ENCODE assay signal across 16 cellular contexts in the genomic region with DNA sequence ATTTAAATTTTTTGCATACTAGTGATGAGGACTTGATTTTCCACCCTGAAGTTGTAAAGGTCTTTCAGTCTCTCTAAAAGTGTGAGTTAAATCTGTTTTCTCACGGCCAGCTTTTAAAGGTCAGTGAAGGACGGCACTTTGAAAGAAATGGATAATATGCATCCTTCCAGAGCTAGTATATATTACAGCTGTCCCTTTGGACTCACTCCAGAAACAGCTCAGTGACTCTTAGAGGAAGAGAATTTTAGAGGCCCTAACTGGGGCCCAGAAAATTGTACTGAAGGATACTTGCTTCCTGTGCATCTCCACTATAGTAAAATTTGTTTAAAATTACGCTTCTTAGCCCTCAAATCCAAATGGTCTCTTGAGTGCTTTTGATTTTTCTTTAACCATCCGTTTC. TPM values are rescaled to one million over a fixed set of nuclear protein-coding genes. Genes with fewer than 3 reads are reported as not detected.
DNase-seq lines count a peak whose midpoint lies in the region; ATAC-seq and TF ChIP-seq lines count a peak whose summit lies in the region.
"Had no signal": no experiment of that assay in that cellular context is flagged by ENCODE, and none has a peak within 500 bp of the region (broad histone marks: within the 10 kb centered on the region; RNA-seq: fewer than 3 reads in every experiment).

No MANE protein-coding gene starts in this region.

- H3K9ac ChIP-seq in OCI-LY1 (ENCODE audit: low read length) (no peak overlapping the region), fibroblast of lung (ENCODE audit: insufficient read depth, low read length) (no peak overlapping the region), neural progenitor cell (no peak overlapping the region)

- H3K4me1 Mint-ChIP-seq in nephron: peaks cover 39% of the 10 kb centered on the region
- H3K4me1 Mint-ChIP-seq in neural progenitor cell: no peaks in the 10 kb centered on the region

- peaks cover 19% of the 10 kb centered on the region for H3K4me1 ChIP-seq in OCI-LY1 (ENCODE audit: insufficient read depth, low read length, severe bottlenecking)
- H3K4me1 ChIP-seq in fibroblast of lung (ENCODE audit: control insufficient read depth, extremely low read depth, insufficient read depth, low read length): peaks cover 4% of the 10 kb centered on the region
- no peaks in the 10 kb centered on the region for H3K4me1 ChIP-seq in neural progenitor cell
- H3K4me1 ChIP-seq: prostate gland had no signal

- H3K36me3 ChIP-seq in OCI-LY1 (ENCODE audit: insufficient read depth, low read length) (no peaks in the 10 kb centered on the region), fibroblast of lung (ENCODE audit: control insufficient read depth, insufficient read depth, low read length) (no peaks in the 10 kb centered on the region), neural progenitor cell (no peaks in the 10 kb centered on the region)
- H3K36me3 ChIP-seq: prostate gland had no signal

- H3K27me3 ChIP-seq in OCI-LY1 (ENCODE audit: insufficient read depth, low read length) (no peaks in the 10 kb centered on the region), fibroblast of lung (ENCODE audit: control insufficient read depth, insufficient read depth, low read length) (no peaks in the 10 kb centered on the region), neural progenitor cell (no peaks in the 10 kb centered on the region)

- H4K20me1 ChIP-seq in OCI-LY1 (ENCODE audit: insufficient read depth, low read length) (no peaks in the 10 kb centered on the region), fibroblast of lung (ENCODE audit: control insufficient read depth, extremely low read depth, insufficient read depth, low read length) (no peaks in the 10 kb centered on the region), neural progenitor cell (ENCODE audit: low read depth) (peaks cover 6% of the 10 kb centered on the region)

- H2AFZ ChIP-seq in OCI-LY1 (ENCODE audit: low read length) (no peak overlapping the region), fibroblast of lung (ENCODE audit: low read length) (no peak overlapping the region), neural progenitor cell (replicated peaks) (no peak overlapping the region)

- no peaks in the 10 kb centered on the region for H3K9me3 Mint-ChIP-seq in nephron
- H3K9me3 Mint-ChIP-seq in neural progenitor cell: no peaks in the 10 kb centered on the region

- H3K4me2 ChIP-seq in OCI-LY1 (ENCODE audit: low read length) (no peak overlapping the region; the same call in 1 of the 2 replicates), fibroblast of lung (ENCODE audit: extremely low read depth, insufficient read depth, low read length) (peak overlapping the region; percentile 63), neural progenitor cell (no peak overlapping the region)

- peak; percentile 7 for DNase-seq in Daoy (ENCODE audit: low read depth)
- peak; percentile 56 to 90 for DNase-seq in fibroblast of lung (ENCODE audit: low read depth in 2 of 2)
- no peak for DNase-seq in COLO829 (ENCODE audit: low spot score)
- DNase-seq in neural progenitor cell (ENCODE audit: low spot score): no peak
- no peak for DNase-seq in NOMO-1 (lab: John Stamatoyannopoulos, UW; ENCODE audit: unreplicated experiment in 2 of 2)
- DNase-seq: activated CD4-positive, CD25-positive, alpha-beta regulatory T cell treated with anti-CD3 and anti-CD28 coated beads, Interleukin-2, amount 50 U/mL, for 72 hours; amniotic stem cell; C1 segment of cervical spinal cord; Karpas-422; mesendoderm; stimulated activated CD4-positive, alpha-beta T cell treated with anti-CD3 and anti-CD28 coated beads, Interleukin-2, amount 100 ng/mL, for 48 hours; stimulated activated naive CD4-positive, alpha-beta T cell had no signal

- H3K4me3 ChIP-seq in OCI-LY1 (ENCODE audit: low read depth, low read length, poor library complexity, severe bottlenecking): no peak overlapping the region
- no peak overlapping the region for H3K4me3 ChIP-seq in fibroblast of lung (replicated peaks in 1 of 4; ENCODE audit: control extremely low read depth in 1 of 4, insufficient read depth in 1 of 4, low read depth in 3 of 4, low read length in 4 of 4)
- no peak overlapping the region for H3K4me3 ChIP-seq in neural progenitor cell
- H3K4me3 ChIP-seq: prostate gland had no signal

- H3K36me3 Mint-ChIP-seq in nephron (ENCODE audit: low read depth) (no peaks in the 10 kb centered on the region), neural progenitor cell (no peaks in the 10 kb centered on the region)

- ATAC-seq in GM18870 (IDR thresholded peaks at IDR 0.05; ENCODE audit: unreplicated experiment): no peak

- H3K9me2 ChIP-seq in OCI-LY1 (ENCODE audit: low read depth, low read length): no peaks in the 10 kb centered on the region

- H3K27me3 Mint-ChIP-seq in nephron (ENCODE audit: low read depth): no peaks in the 10 kb centered on the region
- H3K27me3 Mint-ChIP-seq in neural progenitor cell (ENCODE audit: insufficient read depth, low read depth): no peaks in the 10 kb centered on the region

- H3K27ac Mint-ChIP-seq in nephron (peak overlapping the region; percentile 98), neural progenitor cell (no peak overlapping the region)

- peak overlapping the region; percentile 7 to 66 (median 43) for H3K4me3 Mint-ChIP-seq in nephron
- H3K4me3 Mint-ChIP-seq in neural progenitor cell: no peak overlapping the region

- H3F3A ChIP-seq in OCI-LY1 (ENCODE audit: insufficient read depth, low read length) (no peaks in the 10 kb centered on the region), neural progenitor cell (ENCODE audit: low read depth) (no peaks in the 10 kb centered on the region)

- H3K9me3 ChIP-seq in OCI-LY1 (ENCODE audit: low read length) (no peaks in the 10 kb centered on the region), fibroblast of lung (ENCODE audit: control insufficient read depth, insufficient read depth, low read depth, low read length) (no peaks in the 10 kb centered on the region), neural progenitor cell (ENCODE audit: low read depth) (no peaks in the 10 kb centered on the region)
- H3K9me3 ChIP-seq: prostate gland had no signal

- H3K79me2 ChIP-seq in OCI-LY1 (ENCODE audit: insufficient read depth, low read length) (peaks cover 33% of the 10 kb centered on the region), fibroblast of lung (ENCODE audit: control insufficient read depth, insufficient read depth, low read length) (peaks cover 8% of the 10 kb centered on the region), neural progenitor cell (ENCODE audit: low read depth) (peaks cover 86% of the 10 kb centered on the region)

- H3K27ac ChIP-seq in OCI-LY1 (ENCODE audit: low read depth, low read length, poor library complexity, severe bottlenecking): peak overlapping the region; percentile 13
- H3K27ac ChIP-seq in fibroblast of lung (ENCODE audit: insufficient read depth, low read length): no peak overlapping the region
- no peak overlapping the region for H3K27ac ChIP-seq in neural progenitor cell
- H3K27ac ChIP-seq: prostate gland had no signal

- TF ChIP-seq CTCF in OCI-LY1 (IDR thresholded peaks at IDR 0.05; ENCODE audit: low read length): no peak
- no peak for TF ChIP-seq CTCF in fibroblast of lung (conservative IDR thresholded peaks at IDR 0.05 in 1 of 2, IDR thresholded peaks at IDR 0.05 in 1 of 2; ENCODE audit: low read depth in 1 of 2, low read length in 2 of 2)
- no peak for TF ChIP-seq CTCF in nephron (IDR thresholded peaks at IDR 0.05; ENCODE audit: unreplicated experiment in 3 of 3)
- no peak for TF ChIP-seq CTCF in neural progenitor cell (IDR thresholded peaks at IDR 0.05)

RNA-seq across cellular contexts. Expression of a gene that starts 41.6 kb away (rescaled TPM):
- 20.4 and 32.9 TPM in 2 replicates for total RNA-seq in Daoy (2014; rRNA removed; shearing (Covaris generic))
- total RNA-seq in fibroblast of lung (24.7 and 28.9 TPM in 2 replicates), neural progenitor cell (ENCODE audit: low replicate concordance) (14.1 and 24.5 TPM in 2 replicates)
- polyA plus RNA-seq in fibroblast of lung: 14.6 and 20.8 TPM in 2 replicates
- 12.1 and 16.1 TPM in 2 replicates for polyA plus RNA-seq in fibroblast of lung (2012)
- 1.8 and 3.4 TPM in 2 replicates for polyA minus RNA-seq in fibroblast of lung (ENCODE audit: low replicate concordance)

Comparison
In these comparisons a context has a peak if more than half of its experiments do, and no peak if none do; other contexts are left out.
1. DNase-seq: peak in Daoy (single experiment) and fibroblast of lung (2 of 2); none in COLO829 (single experiment), neural progenitor cell (single experiment) and NOMO-1 (0 of 2).